In genomic region chr1:103650305-103650704, GRCh38 we compare ENCODE assay signal across 12 cellular contexts. TPM values are rescaled to one million over a fixed set of nuclear protein-coding genes. Genes with fewer than 3 reads are reported as not detected.
"Had no signal": no experiment of that assay in that cellular context is flagged by ENCODE, and none has a peak within 500 bp of the region (broad histone marks: within the 10 kb centered on the region; RNA-seq: fewer than 3 reads in every experiment).

No MANE protein-coding gene starts in this region.

RNA-seq across cellular contexts. Expression of gene AMY1A, which starts 5.3 kb away (rescaled TPM):
- total RNA-seq: stomach, subcutaneous adipose tissue, suprapubic skin, temporal lobe, testis, thoracic aorta, tibial nerve, transverse colon, ureter, urinary bladder, vagina had no signal

RNA-seq across cellular contexts. Expression of gene AMY2A, which starts 33.1 kb away (rescaled TPM):
- total RNA-seq: stomach, suprapubic skin, thyroid gland, transverse colon, ureter, urinary bladder, vagina had no signal

RNA-seq across cellular contexts. Expression of gene AMY1B, which starts 45.7 kb away (rescaled TPM):
- total RNA-seq: subcutaneous adipose tissue, suprapubic skin, temporal lobe, testis, thoracic aorta, tibial nerve, transverse colon, ureter, urinary bladder, vagina had no signal
